28 cellular contexts compared by ENCODE assay signal in genomic region chr7:154676422-154677073, GRCh38.
DNase-seq lines count a peak whose midpoint lies in the region; ATAC-seq and TF ChIP-seq lines count a peak whose summit lies in the region.
"Had no signal": no experiment of that assay in that cellular context is flagged by ENCODE, and none has a peak within 500 bp of the region (broad histone marks: within the 10 kb centered on the region; RNA-seq: fewer than 3 reads in every experiment).

No MANE protein-coding gene starts in this region.

- intact Hi-C loops in HCT116 (cut with micrococcal nuclease), result no loop called here

- H3K4me2 ChIP-seq in HCT116 (ENCODE audit: low read length), result no peak overlapping the region

- DNase-seq in HCT116 (ENCODE audit: low read depth, low spot score) (no peak), RPMI7951 (ENCODE audit: low read depth) (peak; percentile 66), progenitor cell of endocrine pancreas (ENCODE audit: low spot score, unreplicated experiment) (no peak), middle frontal gyrus (ENCODE audit: extremely low spot score, low spot score) (no peak), activated gamma-delta T cell treated with Interleukin-2 at 50 U/mL for 16 hours (no peak), NK-92 (lab: John Stamatoyannopoulos, UW; ENCODE audit: unreplicated experiment) (no peak), NCI-H1436 treated with DMSO at 0.1 percent for 48 hours (lab: John Stamatoyannopoulos, UW) (no peak)
- DNase-seq: activated CD8-positive, alpha-beta T cell treated with anti-CD3 and anti-CD28 coated beads, Interleukin-2, amount 10 ng/mL, durations not matched to agents 7 days and 5 days; activated naive CD4-positive, alpha-beta T cell; adrenal gland; C1 segment of cervical spinal cord; GDM1; HCEC 1CT; Kasumi-1; naive thymus-derived CD4-positive, alpha-beta T cell; NCI-H1092 treated with DMSO at 0.1 percent for 48 hours; NCI-H2081 treated with DMSO at 0.1 percent for 48 hours; NCI-H446; spleen; stimulated activated CD4-positive, alpha-beta T cell treated with anti-CD3 and anti-CD28 coated beads, Interleukin-4, amount 100 ng/mL, for 24 hours; T1000 had no signal

- H3K9me3 ChIP-seq in HCT116 (ENCODE audit: control insufficient read depth in 1 of 2, insufficient read depth in 1 of 2, low read depth in 1 of 2, low read length in 2 of 2), result no peaks in the 10 kb centered on the region; a peak in 1 of 4 replicates
- H3K9me3 ChIP-seq: adrenal gland, right atrium auricular region, tibial nerve had no signal

- H3K4me3 ChIP-seq in HCT116 (replicated peaks in 1 of 2; ENCODE audit: low read depth in 1 of 2, low read length in 2 of 2), result no peak overlapping the region
- H3K4me3 ChIP-seq: adrenal gland, coronary artery, right atrium auricular region, spleen, tibial nerve had no signal

- TF ChIP-seq CTCF in HCT116 (IDR thresholded peaks at IDR 0.05 in 2 of 3, conservative IDR thresholded peaks at IDR 0.05 in 1 of 3; ENCODE audit: borderline replicate concordance in 1 of 3, insufficient read depth in 1 of 3, low read depth in 2 of 3, low read length in 2 of 3), result no peak
- no peak for TF ChIP-seq CTCF in progenitor cell of endocrine pancreas (IDR thresholded peaks at IDR 0.05; ENCODE audit: unreplicated experiment)

- CTCF ChIA-PET in HCT116 (lab: Charles Lee), result no interaction called here

- H3K4me1 Mint-ChIP-seq in progenitor cell of endocrine pancreas (ENCODE audit: low read depth), result no peaks in the 10 kb centered on the region
- H3K4me1 Mint-ChIP-seq: memory B cell; naive thymus-derived CD4-positive, alpha-beta T cell had no signal

- ATAC-seq in HCT116, result peak; percentile 38; the same call in 1 of the 2 replicates
- ATAC-seq in esophagus mucosa, result peak; percentile 91
- ATAC-seq: activated CD4-positive, CD25-positive, alpha-beta regulatory T cell treated with anti-CD3 and anti-CD28 coated beads, Interleukin-2, amount 50 U/mL, for 24 hours; activated CD8-positive, alpha-beta T cell treated with anti-CD3 and anti-CD28 coated beads, Interleukin-2, amount 10 ng/mL, durations not matched to agents 7 days and 5 days; naive thymus-derived CD4-positive, alpha-beta T cell had no signal

- H3K4me3 Mint-ChIP-seq in progenitor cell of endocrine pancreas (ENCODE audit: low read depth), result no peak overlapping the region
- H3K4me3 Mint-ChIP-seq: activated CD8-positive, alpha-beta T cell treated with anti-CD3 and anti-CD28 coated beads, Interleukin-2, amount 10 ng/mL, durations not matched to agents 7 days and 5 days; memory B cell; naive thymus-derived CD4-positive, alpha-beta T cell; stimulated activated naive CD8-positive, alpha-beta T cell treated with anti-CD3 and anti-CD28 coated beads, Interleukin-15, Interleukin-2, amounts not matched to agents 100 ng/mL and 50 ng/mL, for 24 hours had no signal

- H4K20me1 ChIP-seq in HCT116 (ENCODE audit: insufficient read depth), result no peaks in the 10 kb centered on the region

- H3K27me3 ChIP-seq in HCT116 (ENCODE audit: insufficient read depth, low read length), result no peaks in the 10 kb centered on the region
- H3K27me3 ChIP-seq: adrenal gland, right atrium auricular region, spleen, tibial nerve had no signal

- no peak overlapping the region for H3K9ac ChIP-seq in HCT116 (ENCODE audit: low read length)

- H3K4me1 ChIP-seq in HCT116 (ENCODE audit: control insufficient read depth in 1 of 2, insufficient read depth in 2 of 2, low read length in 2 of 2), result no peaks in the 10 kb centered on the region
- H3K4me1 ChIP-seq: adrenal gland, right atrium auricular region, spleen, tibial nerve had no signal

- no peaks in the 10 kb centered on the region for H3K9me2 ChIP-seq in HCT116 (ENCODE audit: insufficient read depth)

- no peaks in the 10 kb centered on the region for H3K27me3 Mint-ChIP-seq in progenitor cell of endocrine pancreas
- H3K27me3 Mint-ChIP-seq: memory B cell; stimulated activated naive CD8-positive, alpha-beta T cell treated with anti-CD3 and anti-CD28 coated beads, Interleukin-15, Interleukin-2, amounts not matched to agents 100 ng/mL and 50 ng/mL, for 24 hours had no signal

- peak overlapping the region; percentile 19 for H3K27ac Mint-ChIP-seq in progenitor cell of endocrine pancreas
- H3K27ac Mint-ChIP-seq: activated CD8-positive, alpha-beta T cell treated with anti-CD3 and anti-CD28 coated beads, Interleukin-2, amount 10 ng/mL, durations not matched to agents 7 days and 5 days; memory B cell; naive thymus-derived CD4-positive, alpha-beta T cell; stimulated activated naive CD8-positive, alpha-beta T cell treated with anti-CD3 and anti-CD28 coated beads, Interleukin-15, Interleukin-2, amounts not matched to agents 100 ng/mL and 50 ng/mL, for 24 hours had no signal

- peaks cover 3% of the 10 kb centered on the region for H3K36me3 Mint-ChIP-seq in progenitor cell of endocrine pancreas (ENCODE audit: insufficient read depth)
- H3K36me3 Mint-ChIP-seq: memory B cell; naive thymus-derived CD4-positive, alpha-beta T cell had no signal

- H3K9me3 Mint-ChIP-seq in progenitor cell of endocrine pancreas (ENCODE audit: low read depth), result no peaks in the 10 kb centered on the region

- BruUV-seq in HCT116 (replicated peaks; lab: Mats Ljungman, UMichigan), result no TSS peak

- TF ChIP-seq RAD21 in HCT116 (IDR thresholded peaks at IDR 0.05; ENCODE audit: low read depth), result no peak

- no peak overlapping the region for H2AFZ ChIP-seq in HCT116 (ENCODE audit: low read depth, low read length, poor library complexity, severe bottlenecking)

- H3K79me2 ChIP-seq in HCT116 (ENCODE audit: insufficient read depth, low read length), result no peaks in the 10 kb centered on the region

- no peak for TF ChIP-seq POLR2A in HCT116 (IDR thresholded peaks at IDR 0.05; ENCODE audit: borderline replicate concordance, extremely low read depth, insufficient read depth, insufficient read length)

- POLR2A ChIA-PET in HCT116 (lab: Charles Lee), result no interaction called here

- RAD21 ChIA-PET in HCT116 (lab: Charles Lee; ENCODE audit: low non-redundant PET in 1 of 2, low total read pairs in 2 of 2, uncharacterized antibody in 2 of 2, unreplicated experiment in 2 of 2), result no interaction called here

- H3K27ac ChIP-seq in HCT116 (ENCODE audit: low read depth, low read length), result no peak overlapping the region
- H3K27ac ChIP-seq: adrenal gland, coronary artery, right atrium auricular region, spleen, tibial nerve had no signal

- no peaks in the 10 kb centered on the region for H3K36me3 ChIP-seq in HCT116 (ENCODE audit: control insufficient read depth in 1 of 2, insufficient read depth in 2 of 2, low read length in 2 of 2)
- H3K36me3 ChIP-seq: adrenal gland, right atrium auricular region, spleen, tibial nerve had no signal

TF ChIP-seq in HCT116, 20 proteins besides CTCF, POLR2A, EP300 and RAD21:
- no peak for TF ChIP-seq EGR1 (IDR thresholded peaks at IDR 0.05; ENCODE audit: low read depth)
- TF ChIP-seq, protein P1, sequence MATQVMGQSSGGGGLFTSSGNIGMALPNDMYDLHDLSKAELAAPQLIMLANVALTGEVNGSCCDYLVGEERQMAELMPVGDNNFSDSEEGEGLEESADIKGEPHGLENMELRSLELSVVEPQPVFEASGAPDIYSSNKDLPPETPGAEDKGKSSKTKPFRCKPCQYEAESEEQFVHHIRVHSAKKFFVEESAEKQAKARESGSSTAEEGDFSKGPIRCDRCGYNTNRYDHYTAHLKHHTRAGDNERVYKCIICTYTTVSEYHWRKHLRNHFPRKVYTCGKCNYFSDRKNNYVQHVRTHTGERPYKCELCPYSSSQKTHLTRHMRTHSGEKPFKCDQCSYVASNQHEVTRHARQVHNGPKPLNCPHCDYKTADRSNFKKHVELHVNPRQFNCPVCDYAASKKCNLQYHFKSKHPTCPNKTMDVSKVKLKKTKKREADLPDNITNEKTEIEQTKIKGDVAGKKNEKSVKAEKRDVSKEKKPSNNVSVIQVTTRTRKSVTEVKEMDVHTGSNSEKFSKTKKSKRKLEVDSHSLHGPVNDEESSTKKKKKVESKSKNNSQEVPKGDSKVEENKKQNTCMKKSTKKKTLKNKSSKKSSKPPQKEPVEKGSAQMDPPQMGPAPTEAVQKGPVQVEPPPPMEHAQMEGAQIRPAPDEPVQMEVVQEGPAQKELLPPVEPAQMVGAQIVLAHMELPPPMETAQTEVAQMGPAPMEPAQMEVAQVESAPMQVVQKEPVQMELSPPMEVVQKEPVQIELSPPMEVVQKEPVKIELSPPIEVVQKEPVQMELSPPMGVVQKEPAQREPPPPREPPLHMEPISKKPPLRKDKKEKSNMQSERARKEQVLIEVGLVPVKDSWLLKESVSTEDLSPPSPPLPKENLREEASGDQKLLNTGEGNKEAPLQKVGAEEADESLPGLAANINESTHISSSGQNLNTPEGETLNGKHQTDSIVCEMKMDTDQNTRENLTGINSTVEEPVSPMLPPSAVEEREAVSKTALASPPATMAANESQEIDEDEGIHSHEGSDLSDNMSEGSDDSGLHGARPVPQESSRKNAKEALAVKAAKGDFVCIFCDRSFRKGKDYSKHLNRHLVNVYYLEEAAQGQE (IDR thresholded peaks at IDR 0.05; ENCODE audit: low read depth), result no peak
- no peak for TF ChIP-seq EZH2phosphoT487 (IDR thresholded peaks at IDR 0.05; ENCODE audit: borderline replicate concordance)
- no peak for TF ChIP-seq TCF7L2 (IDR thresholded peaks at IDR 0.05; ENCODE audit: borderline replicate concordance, extremely low read depth, insufficient read depth, insufficient read length)
- TF ChIP-seq SRF (IDR thresholded peaks at IDR 0.05; ENCODE audit: low read depth), result no peak
